18 cellular contexts compared by ENCODE assay signal in the genomic region with DNA sequence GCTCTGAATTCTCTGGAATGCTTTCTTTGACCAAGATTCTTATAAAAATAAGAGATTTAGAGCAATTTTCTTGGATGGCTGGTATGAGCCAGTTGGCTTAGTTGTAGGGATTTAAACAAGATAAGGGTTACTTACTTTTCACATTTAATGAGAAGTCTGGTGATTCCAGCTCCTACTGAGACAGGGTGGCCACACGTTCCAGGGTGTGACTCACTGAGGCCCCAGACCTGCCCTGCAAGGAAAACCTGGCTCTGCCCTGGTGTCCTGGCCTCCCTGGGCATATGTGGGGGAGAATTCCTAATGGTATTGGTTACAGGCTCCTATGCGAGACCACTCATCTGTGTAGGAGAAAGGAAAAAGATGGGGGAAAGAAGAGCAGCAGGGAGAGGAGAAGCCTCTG.
DNase-seq lines count a peak whose midpoint lies in the region; ATAC-seq, FAIRE-seq and TF ChIP-seq lines count a peak whose summit lies in the region.
"Had no signal": no experiment of that assay in that cellular context is flagged by ENCODE, and none has a peak within 500 bp of the region (broad histone marks: within the 10 kb centered on the region; RNA-seq: fewer than 3 reads in every experiment).

No MANE protein-coding gene starts in this region.

- peak; percentile 13 for FAIRE-seq in bronchial epithelial cell (lab: Jason Lieb, UNC)
- FAIRE-seq: G401.6, GM12892 had no signal

- WGBS in psoas muscle, 3 donors: 79 to 89% (median 79%) methylated on average over 2 of the region's 2 CpGs

- intact Hi-C loops in psoas muscle (cut with DNase I): no loop called here
- intact Hi-C loops in uterus (cut with DNase I; ENCODE audit: low total_unique reads): no loop called here

- TF ChIP-seq CTCF in bronchial epithelial cell (IDR thresholded peaks at IDR 0.05; ENCODE audit: insufficient read depth, low read length, severe bottlenecking) (no peak), psoas muscle (IDR thresholded peaks at IDR 0.05) (no peak), uterus (IDR thresholded peaks at IDR 0.05) (no peak)

- H3K4me1 ChIP-seq in psoas muscle: peaks cover 7% of the 10 kb centered on the region
- no peaks in the 10 kb centered on the region for H3K4me1 ChIP-seq in uterus
- H3K4me1 ChIP-seq: lower lobe of right lung had no signal

- H3K27me3 ChIP-seq in bronchial epithelial cell (ENCODE audit: control insufficient read depth, insufficient read depth, low read length): no peaks in the 10 kb centered on the region
- no peaks in the 10 kb centered on the region for H3K27me3 ChIP-seq in psoas muscle (ENCODE audit: insufficient read depth in 3 of 3, low read length in 2 of 3)
- no peaks in the 10 kb centered on the region for H3K27me3 ChIP-seq in uterus

- no peak overlapping the region for H3K27ac ChIP-seq in psoas muscle
- peak overlapping the region in 1 of 2 donors; percentile 11 for H3K27ac ChIP-seq in uterus
- H3K27ac ChIP-seq: lower lobe of right lung had no signal

- peak; percentile 28 for DNase-seq in AG08396 (ENCODE audit: low spot score)
- peak; percentile 64 for DNase-seq in M059J (ENCODE audit: low read depth)
- DNase-seq in bronchial epithelial cell (ENCODE audit: low read depth): peak; percentile 22
- peak; percentile 85 for DNase-seq in left kidney (ENCODE audit: low read depth, low spot score)
- no peak for DNase-seq in HuH-7.5 (ENCODE audit: low spot score)
- no peak for DNase-seq in psoas muscle
- DNase-seq in UCSD-AML1 (lab: John Stamatoyannopoulos, UW; ENCODE audit: unreplicated experiment): no peak
- DNase-seq in uterus: no peak
- DNase-seq: ACHN; activated CD8-positive, alpha-beta memory T cell treated with anti-CD3 and anti-CD28 coated beads, Interleukin-2, amount 50 U/mL, for 4 hours; Karpas-422; lower lobe of right lung; naive B cell; NCI-H1417 treated with DMSO at 0.1 percent for 48 hours; SHP77 treated with DMSO at 0.1 percent for 48 hours; stimulated activated naive CD8-positive, alpha-beta T cell treated with anti-CD3 and anti-CD28 coated beads, Interleukin-15, amount 100 ng/mL, for 72 hours had no signal

- no peak for ATAC-seq in psoas muscle
- ATAC-seq: lower lobe of right lung; stimulated activated naive CD8-positive, alpha-beta T cell treated with anti-CD3 and anti-CD28 coated beads, Interleukin-15, amount 100 ng/mL, for 72 hours had no signal

- TF ChIP-seq POLR2A in uterus (IDR thresholded peaks at IDR 0.05): no peak

- H3K4me3 ChIP-seq in bronchial epithelial cell (ENCODE audit: low read depth, low read length): no peak overlapping the region
- H3K4me3 ChIP-seq in psoas muscle: no peak overlapping the region
- H3K4me3 ChIP-seq in uterus: no peak overlapping the region
- H3K4me3 ChIP-seq: lower lobe of right lung had no signal

- H3K9me3 ChIP-seq in psoas muscle (no peaks in the 10 kb centered on the region), uterus (no peaks in the 10 kb centered on the region)
- H3K9me3 ChIP-seq: lower lobe of right lung had no signal

- peaks cover 45% of the 10 kb centered on the region for H3K36me3 ChIP-seq in bronchial epithelial cell (ENCODE audit: control insufficient read depth, insufficient read depth, low read length)
- H3K36me3 ChIP-seq in psoas muscle (ENCODE audit: insufficient read depth in 1 of 2, low read depth in 1 of 2): peaks cover 0 to 92% of the 10 kb centered on the region in 2 donors
- no peaks in the 10 kb centered on the region for H3K36me3 ChIP-seq in uterus

Comparison
In these comparisons a context has a peak if more than half of its experiments do, and no peak if none do; other contexts are left out.
1. DNase-seq: peak in AG08396 (single experiment), M059J (single experiment), bronchial epithelial cell (single experiment) and left kidney (single experiment); none in HuH-7.5 (single experiment), psoas muscle (0 of 2), UCSD-AML1 (single experiment) and uterus (0 of 2).